Comparison of ENCODE assay signal across 9 cellular contexts in the genomic region with DNA sequence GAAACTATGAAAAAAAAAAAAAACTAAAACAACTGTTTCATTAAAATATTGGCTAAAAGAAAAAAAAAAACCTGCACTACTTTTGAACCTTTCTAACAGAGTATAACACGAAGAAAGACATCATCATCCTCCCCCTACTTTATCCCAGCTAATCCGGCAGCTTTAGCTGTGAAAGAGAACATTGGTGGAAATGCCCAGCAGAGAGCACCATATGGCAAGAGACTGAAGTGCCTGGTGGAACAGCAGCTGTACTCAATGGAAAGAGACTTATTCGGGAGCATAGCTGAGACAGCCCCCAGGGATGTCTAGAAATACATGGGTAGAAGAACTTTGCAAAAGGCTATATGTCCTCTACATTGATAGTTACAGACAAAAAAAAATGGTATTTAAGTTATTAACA. TPM values are rescaled to one million over a fixed set of nuclear protein-coding genes. Genes with fewer than 3 reads are reported as not detected.
DNase-seq lines count a peak whose midpoint lies in the region; ATAC-seq lines count a peak whose summit lies in the region.
"Had no signal": no experiment of that assay in that cellular context is flagged by ENCODE, and none has a peak within 500 bp of the region (broad histone marks: within the 10 kb centered on the region; RNA-seq: fewer than 3 reads in every experiment).

No MANE protein-coding gene starts in this region.

- H3K27me3 ChIP-seq in HAP-1 (ENCODE audit: low read depth) (no peaks in the 10 kb centered on the region; the same call in 1 of the 2 replicates), SJCRH30 (no peaks in the 10 kb centered on the region)

- H3K4me1 ChIP-seq in HAP-1 (no peaks in the 10 kb centered on the region), SJCRH30 (no peaks in the 10 kb centered on the region)

- DNase-seq in AG08395 (ENCODE audit: low spot score) = peak; percentile 4
- peak; percentile 64 to 65 for DNase-seq in HAP-1 (ENCODE audit: low spot score in 2 of 2)
- peak; percentile 62 to 76 for DNase-seq in SJCRH30
- DNase-seq in hippocampal formation (lab: John Stamatoyannopoulos, UW) = peak; percentile 30 to 37
- no peak for DNase-seq in cortex of kidney (lab: John Stamatoyannopoulos, UW)
- no peak for DNase-seq in CD1c-positive myeloid dendritic cell (ENCODE audit: extremely low spot score)
- DNase-seq: activated B cell treated with CpG ODN at 0.5 μM for 24 hours had no signal

- H3K4me3 ChIP-seq in HAP-1 (no peak overlapping the region), SJCRH30 (no peak overlapping the region)

- ATAC-seq in HG03159 (IDR thresholded peaks at IDR 0.05; ENCODE audit: unreplicated experiment) (no peak), HG02970 (IDR thresholded peaks at IDR 0.05; ENCODE audit: low FRiP score, unreplicated experiment) (no peak)

- H3K9me3 ChIP-seq in HAP-1 (no peaks in the 10 kb centered on the region), SJCRH30 (replicated peaks) (no peaks in the 10 kb centered on the region)

- in situ Hi-C loops in HAP-1 (cut with MboI; ENCODE audit: low sequenced_read_pairs) = no loop called here

- H3K36me3 ChIP-seq in HAP-1 (replicated peaks) (no peaks in the 10 kb centered on the region), SJCRH30 (no peaks in the 10 kb centered on the region)

- H3K27ac ChIP-seq in SJCRH30 = no peak overlapping the region

RNA-seq across cellular contexts. Expression of gene STPG2, which starts 30.3 kb away (rescaled TPM):
- not detected in 2 replicates for total RNA-seq in SJCRH30 (2014; rRNA removed; shearing (Covaris generic))

Comparison
In these comparisons a context has a peak if more than half of its experiments do, and no peak if none do; other contexts are left out.
1. DNase-seq: peak in AG08395 (single experiment), HAP-1 (2 of 2), SJCRH30 (2 of 2) and hippocampal formation (2 of 2); none in cortex of kidney (single experiment) and CD1c-positive myeloid dendritic cell (single experiment).